In genomic region chr11:75152651-75153553, GRCh38 we compare ENCODE assay signal across 19 cellular contexts. TPM values are rescaled to one million over a fixed set of nuclear protein-coding genes. Genes with fewer than 3 reads are reported as not detected.
DNase-seq lines count a peak whose midpoint lies in the region; ATAC-seq and TF ChIP-seq lines count a peak whose summit lies in the region.
"Had no signal": no experiment of that assay in that cellular context is flagged by ENCODE, and none has a peak within 500 bp of the region (broad histone marks: within the 10 kb centered on the region; RNA-seq: fewer than 3 reads in every experiment).

No MANE protein-coding gene starts in this region.

- H3K4me3 Mint-ChIP-seq in stimulated activated effector memory CD8-positive, alpha-beta T cell treated with anti-CD3 and anti-CD28 coated beads, Interleukin-12 subunit alpha, Interleukin-12 subunit beta, amount 100 ng/mL, for 72 hours: no peak overlapping the region
- H3K4me3 Mint-ChIP-seq in effector memory CD8-positive, alpha-beta T cell: no peak overlapping the region
- H3K4me3 Mint-ChIP-seq: activated naive CD4-positive, alpha-beta T cell treated with anti-CD3 and anti-CD28 coated beads, Interleukin-2, amount 10 ng/mL, durations not matched to agents 7 days and 5 days; nephron progenitor cell had no signal

- peaks cover 19% of the 10 kb centered on the region for H3K4me1 Mint-ChIP-seq in stimulated activated effector memory CD8-positive, alpha-beta T cell treated with anti-CD3 and anti-CD28 coated beads, Interleukin-12 subunit alpha, Interleukin-12 subunit beta, amount 100 ng/mL, for 72 hours
- H3K4me1 Mint-ChIP-seq in effector memory CD8-positive, alpha-beta T cell (ENCODE audit: low read depth in 2 of 2): peaks cover 0 to 4% of the 10 kb centered on the region in 2 donors

- BruUV-seq in PC-9 (replicated peaks; lab: Mats Ljungman, UMichigan): no TSS peak

- no peak overlapping the region for H3K4me2 ChIP-seq in PC-9

- no peaks in the 10 kb centered on the region for H3K9me2 ChIP-seq in PC-9 (ENCODE audit: insufficient read depth)

- DNase-seq in CD1c-positive myeloid dendritic cell (ENCODE audit: extremely low spot score) (peak; percentile 35), coronary artery (ENCODE audit: low spot score) (no peak), lung (ENCODE audit: low spot score) (no peak), PC-9 (no peak), NCI-H345 (lab: John Stamatoyannopoulos, UW) (no peak)
- DNase-seq in stimulated activated effector memory CD8-positive, alpha-beta T cell treated with anti-CD3 and anti-CD28 coated beads, Interleukin-12 subunit alpha, Interleukin-12 subunit beta, amount 100 ng/mL, for 72 hours (ENCODE audit: low spot score in 2 of 2): no peak
- DNase-seq in effector memory CD8-positive, alpha-beta T cell: no peak
- DNase-seq: activated CD4-positive, alpha-beta T cell treated with anti-CD3 and anti-CD28 coated beads, Interleukin-2, amount 50 U/mL, for 1 hour; activated naive CD4-positive, alpha-beta T cell treated with anti-CD3 and anti-CD28 coated beads, Interleukin-2, amount 10 ng/mL, durations not matched to agents 7 days and 5 days; COR-L47; effector CD8-positive, alpha-beta T cell; NCI-H1092; NCI-H2107; nephron progenitor cell; PC-3 had no signal

- POLR2A ChIA-PET in PC-9 (lab: Charles Lee; ENCODE audit: unreplicated experiment): no interaction called here

- no peaks in the 10 kb centered on the region for H3F3A ChIP-seq in PC-9 (ENCODE audit: insufficient read depth, low read depth)

- no peak for TF ChIP-seq CTCF in coronary artery (IDR thresholded peaks at IDR 0.05)
- TF ChIP-seq CTCF in lung (IDR thresholded peaks at IDR 0.05; ENCODE audit: control extremely low read depth, extremely low read depth): no peak
- TF ChIP-seq CTCF in PC-9 (conservative IDR thresholded peaks at IDR 0.05): no peak

- H3K79me2 ChIP-seq in PC-9 (ENCODE audit: low read depth): no peaks in the 10 kb centered on the region

- H3K36me3 ChIP-seq in lung (ENCODE audit: control insufficient read depth in 2 of 2, insufficient read depth in 2 of 2, low read length in 2 of 2): no peaks in the 10 kb centered on the region
- no peaks in the 10 kb centered on the region for H3K36me3 ChIP-seq in PC-9 (ENCODE audit: low read depth)

- H3K27ac Mint-ChIP-seq in stimulated activated effector memory CD8-positive, alpha-beta T cell treated with anti-CD3 and anti-CD28 coated beads, Interleukin-12 subunit alpha, Interleukin-12 subunit beta, amount 100 ng/mL, for 72 hours: peak overlapping the region; percentile 62
- H3K27ac Mint-ChIP-seq in effector memory CD8-positive, alpha-beta T cell: no peak overlapping the region
- H3K27ac Mint-ChIP-seq: activated naive CD4-positive, alpha-beta T cell treated with anti-CD3 and anti-CD28 coated beads, Interleukin-2, amount 10 ng/mL, durations not matched to agents 7 days and 5 days; nephron progenitor cell had no signal

- no peak overlapping the region for H2AFZ ChIP-seq in PC-9

- peaks cover 14 to 28% of the 10 kb centered on the region in 2 donors for H3K27me3 Mint-ChIP-seq in effector memory CD8-positive, alpha-beta T cell

- no peaks in the 10 kb centered on the region for H4K20me1 ChIP-seq in PC-9 (ENCODE audit: insufficient read depth)

- no peak for ATAC-seq in lung (ENCODE audit: insufficient read depth, low FRiP score)
- no peak for ATAC-seq in stimulated activated effector memory CD8-positive, alpha-beta T cell treated with anti-CD3 and anti-CD28 coated beads, Interleukin-12 subunit alpha, Interleukin-12 subunit beta, amount 100 ng/mL, for 72 hours
- ATAC-seq in effector memory CD8-positive, alpha-beta T cell (replicated peaks): no peak
- no peak for ATAC-seq in GM18868 (IDR thresholded peaks at IDR 0.05; ENCODE audit: unreplicated experiment)
- ATAC-seq: PC-3, SK-N-SH treated with all-trans-retinoic acid at 6 μM for 48 hours had no signal

- H3K27me3 ChIP-seq in lung (ENCODE audit: control insufficient read depth, insufficient read depth) (no peaks in the 10 kb centered on the region), PC-9 (ENCODE audit: insufficient read depth, low read depth) (peaks cover 47% of the 10 kb centered on the region)

- CTCF ChIA-PET in PC-9 (lab: Charles Lee): no interaction called here

- H3K36me3 Mint-ChIP-seq in stimulated activated effector memory CD8-positive, alpha-beta T cell treated with anti-CD3 and anti-CD28 coated beads, Interleukin-12 subunit alpha, Interleukin-12 subunit beta, amount 100 ng/mL, for 72 hours: no peaks in the 10 kb centered on the region
- no peaks in the 10 kb centered on the region for H3K36me3 Mint-ChIP-seq in effector memory CD8-positive, alpha-beta T cell (ENCODE audit: insufficient read depth)
- H3K36me3 Mint-ChIP-seq: activated naive CD4-positive, alpha-beta T cell treated with anti-CD3 and anti-CD28 coated beads, Interleukin-2, amount 10 ng/mL, durations not matched to agents 7 days and 5 days had no signal

- H3K4me1 ChIP-seq in lung (ENCODE audit: control insufficient read depth in 2 of 2, insufficient read depth in 2 of 2, low read length in 2 of 2): peaks cover 0 to 12% of the 10 kb centered on the region in 2 donors
- H3K4me1 ChIP-seq in PC-9 (replicated peaks; ENCODE audit: insufficient read depth): no peaks in the 10 kb centered on the region

- no peaks in the 10 kb centered on the region for H3K9me3 ChIP-seq in lung (ENCODE audit: control insufficient read depth in 2 of 2, insufficient read depth in 1 of 2, low read length in 1 of 2)
- no peaks in the 10 kb centered on the region for H3K9me3 ChIP-seq in PC-9 (ENCODE audit: insufficient read depth, low read depth)

- H3K4me3 ChIP-seq in coronary artery (peak overlapping the region; percentile 61), lung (peak overlapping the region; percentile 59), PC-9 (no peak overlapping the region)

- WGBS in lung, 2 donors: 64 to 83% methylated on average over 5 of the region's 5 CpGs

- H3K9me3 Mint-ChIP-seq in stimulated activated effector memory CD8-positive, alpha-beta T cell treated with anti-CD3 and anti-CD28 coated beads, Interleukin-12 subunit alpha, Interleukin-12 subunit beta, amount 100 ng/mL, for 72 hours: no peaks in the 10 kb centered on the region
- no peaks in the 10 kb centered on the region for H3K9me3 Mint-ChIP-seq in effector memory CD8-positive, alpha-beta T cell
- H3K9me3 Mint-ChIP-seq: activated naive CD4-positive, alpha-beta T cell treated with anti-CD3 and anti-CD28 coated beads, Interleukin-2, amount 10 ng/mL, durations not matched to agents 7 days and 5 days; nephron progenitor cell had no signal

- peak overlapping the region in 1 of 2 donors; percentile 56 for H3K27ac ChIP-seq in coronary artery
- H3K27ac ChIP-seq in lung (ENCODE audit: low read depth in 1 of 2, low read length in 1 of 2): peak overlapping the region; percentile 34 to 55
- no peak overlapping the region for H3K27ac ChIP-seq in PC-9

- intact Hi-C loops in PC-9 (cut with micrococcal nuclease; ENCODE audit: unreplicated experiment): no loop called here

RNA-seq across cellular contexts. Expression of gene SLCO2B1, which starts 2.0 kb away (rescaled TPM):
- total RNA-seq in lung (100 to 1,000 TPM in 1 of 2 donors, 10 to 100 TPM in 1; 45.6 to 244 TPM), PC-9 (2021) (1.3 TPM in 1 of 2 replicates, not detected in the other)
- 10 to 100 TPM; 22.2 to 64.8 TPM for polyA plus RNA-seq in lung
- total RNA-seq: PC-3 had no signal
- polyA plus RNA-seq: AG04450 had no signal

RNA-seq across cellular contexts. Expression of gene OR2AT4, which starts 56.2 kb away (rescaled TPM):
- total RNA-seq in lung (not detected), PC-9 (2021) (0.11 TPM in 1 of 2 replicates, not detected in the other)
- not detected for polyA plus RNA-seq in lung
- total RNA-seq: left lobe of liver, PC-3 had no signal
- polyA plus RNA-seq: AG04450 had no signal

Comparison
In these comparisons a context has a peak if more than half of its experiments do, and no peak if none do; other contexts are left out.
1. RNA of gene SLCO2B1, which starts 2.0 kb away (total RNA-seq): 45.6 to 244 TPM in lung; 1.3 TPM in PC-9; every median in the first group is over 10 times any median in the second.